Comparison of ENCODE assay signal across 12 cellular contexts in genomic region chr9:114174876-114175771, GRCh38. TPM values are rescaled to one million over a fixed set of nuclear protein-coding genes. Genes with fewer than 3 reads are reported as not detected.
DNase-seq lines count a peak whose midpoint lies in the region; ATAC-seq and TF ChIP-seq lines count a peak whose summit lies in the region.
"Had no signal": no experiment of that assay in that cellular context is flagged by ENCODE, and none has a peak within 500 bp of the region (broad histone marks: within the 10 kb centered on the region; RNA-seq: fewer than 3 reads in every experiment).

No MANE protein-coding gene starts in this region.

- TF ChIP-seq EP300 in sigmoid colon (IDR thresholded peaks at IDR 0.05), result no peak

- H3K27ac ChIP-seq in body of pancreas (peak overlapping the region; percentile 22 to 64 (median 34)), sigmoid colon (peak overlapping the region; percentile 49 to 77 (median 70))

- H3K36me3 ChIP-seq in body of pancreas (replicated peaks in 1 of 2; ENCODE audit: insufficient read depth in 1 of 2, low read depth in 2 of 2) (no peaks in the 10 kb centered on the region), sigmoid colon (no peaks in the 10 kb centered on the region)

- TF ChIP-seq CTCF in body of pancreas (IDR thresholded peaks at IDR 0.05) (peak in 2 of 7 experiments; percentile 2 to 6), sigmoid colon (IDR thresholded peaks at IDR 0.05) (no peak), GM20000 (IDR thresholded peaks at IDR 0.05; ENCODE audit: extremely low read depth, missing control alignments) (no peak)

- H3K27me3 ChIP-seq in body of pancreas (no peaks in the 10 kb centered on the region), sigmoid colon (no peaks in the 10 kb centered on the region)

- ATAC-seq in body of pancreas, result peak; percentile 70
- ATAC-seq: stimulated activated naive CD8-positive, alpha-beta T cell treated with anti-CD3 and anti-CD28 coated beads, Interleukin-15, Interleukin-2, amounts not matched to agents 100 U/mL and 50 U/mL, for 24 hours had no signal

- no peak for TF ChIP-seq POLR2A in body of pancreas (IDR thresholded peaks at IDR 0.05)
- no peak for TF ChIP-seq POLR2A in sigmoid colon (IDR thresholded peaks at IDR 0.05)

- H3K4me3 ChIP-seq in body of pancreas, result no peak overlapping the region
- H3K4me3 ChIP-seq in sigmoid colon, result no peak overlapping the region

- intact Hi-C loops in body of pancreas (cut with DNase I), result no loop called here
- intact Hi-C loops in sigmoid colon (cut with DNase I), result loop anchor here (5.0 kb wide), 2 partner anchors 42 to 72 kb away; no protein-coding TSS in a partner anchor

- 58 to 60% methylated on average over 23 to 24 of the region's 26 CpGs for WGBS in body of pancreas, 2 donors
- WGBS in sigmoid colon, 2 donors, result 49 to 66% methylated on average over 26 of the region's 26 CpGs

- H3K4me1 ChIP-seq in body of pancreas, result peaks cover 65% of the 10 kb centered on the region
- H3K4me1 ChIP-seq in sigmoid colon, result peaks cover 0 to 77% (median 70%) of the 10 kb centered on the region in 4 donors

- H3K9me3 ChIP-seq in body of pancreas (no peaks in the 10 kb centered on the region), sigmoid colon (no peaks in the 10 kb centered on the region)

- DNase-seq in GM04504 (ENCODE audit: low read depth) (peak; percentile 54), body of pancreas (peak in 3 of 4 donors; percentile 59 to 62 (median 61)), iris pigment epithelial cell (ENCODE audit: low read depth) (peak; percentile 86), sigmoid colon (peak; percentile 80), NCI-H1694 (lab: John Stamatoyannopoulos, UW) (no peak), DMS53 (lab: John Stamatoyannopoulos, UW) (no peak), GM20000 (ENCODE audit: low spot score) (no peak), cortex of kidney (lab: John Stamatoyannopoulos, UW) (no peak)
- DNase-seq: activated naive CD4-positive, alpha-beta T cell; NCI-H748 treated with DMSO at 0.1 percent for 48 hours; retina; stimulated activated naive CD8-positive, alpha-beta T cell treated with anti-CD3 and anti-CD28 coated beads, Interleukin-15, Interleukin-2, amounts not matched to agents 100 U/mL and 50 U/mL, for 24 hours had no signal

RNA-seq across cellular contexts. Expression of gene COL27A1, which starts 19.8 kb away (rescaled TPM):
- total RNA-seq in body of pancreas, result 10 to 100 TPM; 24.1 to 58.0 TPM
- 10 to 100 TPM in 1 of 4 donors, 1 to 10 TPM in 3; 2.0 to 13.3 (median 7.1) TPM for total RNA-seq in sigmoid colon
- polyA plus RNA-seq in sigmoid colon, result 1 to 10 TPM; 1.4 to 5.5 (median 1.8) TPM

Comparison
In these comparisons a context has a peak if more than half of its experiments do, and no peak if none do; other contexts are left out.
1. DNase-seq: peak in GM04504 (single experiment), body of pancreas (3 of 4), iris pigment epithelial cell (single experiment) and sigmoid colon (single experiment); none in NCI-H1694 (single experiment), DMS53 (single experiment), GM20000 (single experiment) and cortex of kidney (single experiment).